Comparison of ENCODE assay signal across 8 cellular contexts in the genomic region with DNA sequence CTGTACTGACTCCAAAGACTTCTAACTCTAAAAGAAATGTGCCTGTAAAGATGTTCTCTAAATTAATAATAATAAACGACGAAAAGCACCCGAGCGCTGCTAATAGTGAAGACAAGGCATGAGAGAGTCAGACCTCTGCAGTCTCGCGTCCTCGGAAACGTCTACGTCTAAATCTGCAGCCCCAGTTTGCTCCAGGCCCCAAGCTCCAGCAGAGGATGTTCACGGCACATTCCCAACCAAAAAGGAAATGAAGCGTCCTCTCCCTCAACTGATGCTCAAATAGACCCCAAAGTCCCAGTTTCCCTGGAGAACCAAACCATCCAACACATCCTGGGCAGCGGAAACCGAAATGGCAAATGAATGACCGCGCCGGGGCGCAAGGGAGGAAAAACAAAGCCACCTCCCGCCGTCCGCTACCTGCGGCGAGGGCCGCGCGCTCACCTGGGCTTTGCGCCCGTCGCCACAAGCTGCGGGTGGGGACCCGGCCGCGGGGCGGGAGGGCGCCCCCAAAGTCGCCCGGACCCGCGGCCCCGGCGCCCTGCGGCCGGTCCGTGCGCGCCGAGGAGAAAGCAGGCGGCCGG. TPM values are rescaled to one million over a fixed set of nuclear protein-coding genes. Genes with fewer than 3 reads are reported as not detected.
DNase-seq lines count a peak whose midpoint lies in the region; ATAC-seq and TF ChIP-seq lines count a peak whose summit lies in the region.

No MANE protein-coding gene starts in this region.

- H3K27me3 ChIP-seq in CD4-positive, CD25-positive, alpha-beta regulatory T cell (ENCODE audit: control insufficient read depth, insufficient read depth, low read length), result peaks cover 44% of the 10 kb centered on the region

- H3K36me3 Mint-ChIP-seq in CD4-positive, CD25-positive, alpha-beta regulatory T cell, result no peaks in the 10 kb centered on the region
- peaks cover 2% of the 10 kb centered on the region for H3K36me3 Mint-ChIP-seq in T-helper 17 cell (ENCODE audit: low read depth)
- no peaks in the 10 kb centered on the region for H3K36me3 Mint-ChIP-seq in natural killer cell

- TF ChIP-seq CTCF in fibroblast of mammary gland (conservative IDR thresholded peaks at IDR 0.05; ENCODE audit: control insufficient read depth, insufficient read depth, low read depth, low read length) (no peak), natural killer cell (IDR thresholded peaks at IDR 0.05) (no peak)

- H3K36me3 ChIP-seq in CD4-positive, CD25-positive, alpha-beta regulatory T cell (ENCODE audit: control insufficient read depth, insufficient read depth, low read length), result no peaks in the 10 kb centered on the region

- peaks cover 0 to 14% (median 9%) of the 10 kb centered on the region in 4 donors for H3K4me1 Mint-ChIP-seq in CD4-positive, CD25-positive, alpha-beta regulatory T cell
- peaks cover 4% of the 10 kb centered on the region for H3K4me1 Mint-ChIP-seq in T-helper 17 cell
- H3K4me1 Mint-ChIP-seq in natural killer cell, result peaks cover 0 to 6% of the 10 kb centered on the region in 2 donors

- H3K27me3 Mint-ChIP-seq in CD4-positive, CD25-positive, alpha-beta regulatory T cell, result peaks cover 74% of the 10 kb centered on the region
- peaks cover 71% of the 10 kb centered on the region for H3K27me3 Mint-ChIP-seq in T-helper 17 cell
- peaks cover 48 to 76% of the 10 kb centered on the region in 2 donors for H3K27me3 Mint-ChIP-seq in natural killer cell (ENCODE audit: low read depth in 2 of 2)

- H3K9me3 ChIP-seq in CD4-positive, CD25-positive, alpha-beta regulatory T cell (ENCODE audit: control insufficient read depth in 2 of 2, low read length in 2 of 2), result no peaks in the 10 kb centered on the region
- no peaks in the 10 kb centered on the region for H3K9me3 ChIP-seq in T-helper 17 cell (ENCODE audit: control insufficient read depth, low read length, poor library complexity, severe bottlenecking)

- no peak overlapping the region for H3K27ac Mint-ChIP-seq in CD4-positive, CD25-positive, alpha-beta regulatory T cell
- H3K27ac Mint-ChIP-seq in T-helper 17 cell (no peak overlapping the region), natural killer cell (no peak overlapping the region)

- DNase-seq in CD4-positive, CD25-positive, alpha-beta regulatory T cell, result peak in 1 of 3 donors; percentile 4
- DNase-seq in HuH-7 (ENCODE audit: low spot score) (peak; percentile 40), T-helper 17 cell (no peak), fibroblast of mammary gland (ENCODE audit: low read depth) (peak; percentile 33), natural killer cell (no peak), SKM-1 treated with dmso at 0.1 percent for 144 hours (lab: John Stamatoyannopoulos, UW; ENCODE audit: unreplicated experiment) (no peak)
- no peak for DNase-seq in stimulated activated naive CD4-positive, alpha-beta T cell (lab: John Stamatoyannopoulos, UW)

- peaks cover 0 to 12% (median 2%) of the 10 kb centered on the region in 7 donors for H3K9me3 Mint-ChIP-seq in CD4-positive, CD25-positive, alpha-beta regulatory T cell
- no peaks in the 10 kb centered on the region for H3K9me3 Mint-ChIP-seq in natural killer cell

- H3K4me1 ChIP-seq in CD4-positive, CD25-positive, alpha-beta regulatory T cell (ENCODE audit: control insufficient read depth, insufficient read depth, low read length, poor library complexity, severe bottlenecking), result peaks cover 8% of the 10 kb centered on the region

- H3K27ac ChIP-seq in CD4-positive, CD25-positive, alpha-beta regulatory T cell (ENCODE audit: insufficient read depth, low read length, poor library complexity, severe bottlenecking), result no peak overlapping the region

- peak overlapping the region; percentile 66 to 87 (median 82) for H3K4me3 Mint-ChIP-seq in CD4-positive, CD25-positive, alpha-beta regulatory T cell
- peak overlapping the region; percentile 86 for H3K4me3 Mint-ChIP-seq in T-helper 17 cell
- H3K4me3 Mint-ChIP-seq in natural killer cell, result peak overlapping the region; percentile 67

- no peak overlapping the region for H3K4me3 ChIP-seq in CD4-positive, CD25-positive, alpha-beta regulatory T cell (ENCODE audit: low read depth, low read length)
- peak overlapping the region; percentile 52 for H3K4me3 ChIP-seq in fibroblast of mammary gland (ENCODE audit: control insufficient read depth, low read depth, low read length)

- ATAC-seq in CD4-positive, CD25-positive, alpha-beta regulatory T cell (ENCODE audit: low read depth in 2 of 2), result no peak
- ATAC-seq in GM19438 (IDR thresholded peaks at IDR 0.05; ENCODE audit: low read depth, unreplicated experiment), result peak; percentile 27
- no peak for ATAC-seq in T-helper 17 cell
- no peak for ATAC-seq in natural killer cell

- intact Hi-C loops in natural killer cell (cut with micrococcal nuclease), result no loop called here

RNA-seq across cellular contexts. Expression of gene HECW2, which starts 0.9 kb away (rescaled TPM):
- total RNA-seq in CD4-positive, CD25-positive, alpha-beta regulatory T cell, result 1.9 TPM
- polyA plus RNA-seq in CD4-positive, CD25-positive, alpha-beta regulatory T cell, result 1 to 10 TPM in 2 of 4 donors, under 1 TPM in 2; 0.43 to 2.7 (median 1.0) TPM
- total RNA-seq in T-helper 17 cell (1 to 10 TPM in 1 of 2 donors, under 1 TPM in 1; 0.03 to 1.7 TPM), natural killer cell (1 to 10 TPM in 1 of 3 donors, under 1 TPM in 2; 0.49 to 1.2 (median 0.55) TPM)

RNA-seq across cellular contexts. Expression of gene CCDC150, which starts 47.1 kb away (rescaled TPM):
- total RNA-seq in CD4-positive, CD25-positive, alpha-beta regulatory T cell, result 0.74 TPM
- under 1 TPM in 1 of 4 donors, not detected in 3; 0.21 TPM for polyA plus RNA-seq in CD4-positive, CD25-positive, alpha-beta regulatory T cell
- total RNA-seq in T-helper 17 cell (1 to 10 TPM in 1 of 2 donors, under 1 TPM in 1; 0.47 to 1.7 TPM), natural killer cell (1 to 10 TPM; 1.1 to 2.3 (median 1.3) TPM)

Comparison
In these comparisons a context has a peak if more than half of its experiments do, and no peak if none do; other contexts are left out.
1. DNase-seq: peak in HuH-7 (single experiment) and fibroblast of mammary gland (single experiment); none in T-helper 17 cell (0 of 3), natural killer cell (single experiment), stimulated activated naive CD4-positive, alpha-beta T cell (0 of 6) and SKM-1 treated with dmso at 0.1 percent for 144 hours (single experiment).
2. Peak in every context shown above with its lines, with median percentiles within 50 percentile points of each other: H3K4me3 Mint-ChIP-seq.